In genomic region chrX:47751670-47752069, GRCh38 we compare ENCODE assay signal across 9 cellular contexts.
DNase-seq lines count a peak whose midpoint lies in the region; ATAC-seq and TF ChIP-seq lines count a peak whose summit lies in the region.
"Had no signal": no experiment of that assay in that cellular context is flagged by ENCODE, and none has a peak within 500 bp of the region (broad histone marks: within the 10 kb centered on the region; RNA-seq: fewer than 3 reads in every experiment).

No MANE protein-coding gene starts in this region.

- TF ChIP-seq CTCF in left lung (IDR thresholded peaks at IDR 0.05) = no peak

- DNase-seq in NCI-H2081 (lab: John Stamatoyannopoulos, UW) = peak; percentile 7 to 13
- DNase-seq in NCI-H2081 treated with DMSO at 0.1 percent for 48 hours (lab: John Stamatoyannopoulos, UW) = no peak
- peak; percentile 48 for DNase-seq in NCI-H69 (lab: John Stamatoyannopoulos, UW)
- peak; percentile 2 for DNase-seq in activated effector memory CD4-positive, alpha-beta T cell treated with Interleukin-2 at 50 U/mL for 16 hours
- peak; percentile 35 to 54 for DNase-seq in left lung
- DNase-seq in SKM-1 (lab: John Stamatoyannopoulos, UW; ENCODE audit: unreplicated experiment) = no peak

- no peaks in the 10 kb centered on the region for H3K9me3 ChIP-seq in left lung

- H3K27ac ChIP-seq in left lung = no peak overlapping the region

- ATAC-seq in left lung (peak; percentile 74), HG03457 (IDR thresholded peaks at IDR 0.05; ENCODE audit: unreplicated experiment) (no peak), GM21825 (IDR thresholded peaks at IDR 0.05; ENCODE audit: unreplicated experiment) (no peak)
- ATAC-seq: CD8-positive, alpha-beta T cell had no signal

- H3K36me3 ChIP-seq in left lung = no peaks in the 10 kb centered on the region

- intact Hi-C loops in left lung (cut with DNase I) = no loop called here

- no peaks in the 10 kb centered on the region for H3K27me3 ChIP-seq in left lung

- H3K4me1 ChIP-seq in left lung = no peaks in the 10 kb centered on the region

- no peak overlapping the region for H3K4me3 ChIP-seq in left lung

Comparison
In these comparisons a context has a peak if more than half of its experiments do, and no peak if none do; other contexts are left out.
1. DNase-seq: peak in NCI-H2081 (2 of 2), NCI-H69 (single experiment), activated effector memory CD4-positive, alpha-beta T cell treated with Interleukin-2 at 50 U/mL for 16 hours (single experiment) and left lung (2 of 2); none in NCI-H2081 treated with DMSO at 0.1 percent for 48 hours (single experiment) and SKM-1 (single experiment).